8 cellular contexts compared by ENCODE assay signal in the genomic region with DNA sequence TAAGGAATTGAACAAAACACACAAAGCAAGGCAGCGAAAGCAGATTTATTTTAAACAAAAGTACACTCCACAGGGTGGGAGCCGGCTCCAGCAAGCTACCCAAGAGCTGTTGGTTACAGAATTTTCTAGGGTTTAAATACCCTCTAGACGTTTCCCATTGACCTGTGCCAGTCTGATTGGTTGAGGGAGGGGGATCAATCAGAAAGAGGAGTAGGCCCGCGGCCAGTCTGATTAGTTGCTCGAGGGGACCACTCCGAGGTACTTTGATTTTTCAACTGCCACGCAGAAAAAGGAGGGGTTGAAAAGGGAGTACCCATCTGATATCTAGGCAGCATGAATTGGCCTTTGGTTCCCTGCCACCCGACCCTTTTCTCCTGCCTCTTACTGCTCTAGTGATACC. TPM values are rescaled to one million over a fixed set of nuclear protein-coding genes. Genes with fewer than 3 reads are reported as not detected.
A peak's percentile ranks its signal among the peaks of the same experiment; 100 is the strongest.
DNase-seq lines count a peak whose midpoint lies in the region; ATAC-seq, FAIRE-seq and TF ChIP-seq lines count a peak whose summit lies in the region.

No MANE protein-coding gene starts in this region.

- no peak for FAIRE-seq in kidney (lab: Jason Lieb, UNC)

- peak overlapping the region; percentile 89 for H3K27ac Mint-ChIP-seq in activated CD8-positive, alpha-beta memory T cell treated with anti-CD3 and anti-CD28 coated beads, Interleukin-2, amount 10 ng/mL, durations not matched to agents 7 days and 5 days
- H3K27ac Mint-ChIP-seq in activated T-helper 17 cell treated with anti-CD3 and anti-CD28 coated beads, Interleukin-2, amount 50 U/mL, for 72 hours, result peak overlapping the region; percentile 97

- H3K4me3 ChIP-seq in kidney (ENCODE audit: low read length in 2 of 2) (peak overlapping the region; percentile 87 to 96), thyroid gland (replicated peaks in 1 of 3) (peak overlapping the region; percentile 64 to 93 (median 73))

- no peak for ATAC-seq in activated CD8-positive, alpha-beta memory T cell treated with anti-CD3 and anti-CD28 coated beads, Interleukin-2, amount 10 ng/mL, durations not matched to agents 7 days and 5 days
- no peak for ATAC-seq in activated T-helper 17 cell treated with anti-CD3 and anti-CD28 coated beads, Interleukin-2, amount 50 U/mL, for 72 hours (replicated peaks)
- ATAC-seq in HG03095 (IDR thresholded peaks at IDR 0.05; ENCODE audit: unreplicated experiment), result no peak

- no peak overlapping the region for H3K27ac ChIP-seq in kidney (ENCODE audit: low read depth in 2 of 2, low read length in 2 of 2)
- peak overlapping the region in 2 of 3 donors; percentile 65 to 79 for H3K27ac ChIP-seq in thyroid gland

- H3K36me3 ChIP-seq in kidney (ENCODE audit: control insufficient read depth in 1 of 2, insufficient read depth in 2 of 2, low read length in 2 of 2), result peaks cover 8 to 14% of the 10 kb centered on the region in 2 donors
- H3K36me3 ChIP-seq in thyroid gland, result peaks cover 10 to 16% of the 10 kb centered on the region in 2 donors

- no peaks in the 10 kb centered on the region for H3K9me3 Mint-ChIP-seq in activated CD8-positive, alpha-beta memory T cell treated with anti-CD3 and anti-CD28 coated beads, Interleukin-2, amount 10 ng/mL, durations not matched to agents 7 days and 5 days (ENCODE audit: low read depth)
- H3K9me3 Mint-ChIP-seq in activated T-helper 17 cell treated with anti-CD3 and anti-CD28 coated beads, Interleukin-2, amount 50 U/mL, for 72 hours, result no peaks in the 10 kb centered on the region

- H3K4me1 Mint-ChIP-seq in activated CD8-positive, alpha-beta memory T cell treated with anti-CD3 and anti-CD28 coated beads, Interleukin-2, amount 10 ng/mL, durations not matched to agents 7 days and 5 days, result peaks cover 51% of the 10 kb centered on the region
- peaks cover 21% of the 10 kb centered on the region for H3K4me1 Mint-ChIP-seq in activated T-helper 17 cell treated with anti-CD3 and anti-CD28 coated beads, Interleukin-2, amount 50 U/mL, for 72 hours

- intact Hi-C loops in kidney (cut with DNase I), result no loop called here
- intact Hi-C loops in thyroid gland (cut with DNase I), result no loop called here

- H3K4me1 ChIP-seq in kidney (ENCODE audit: control insufficient read depth in 1 of 2, insufficient read depth in 1 of 2, low read depth in 1 of 2, low read length in 2 of 2), result peaks cover 6 to 8% of the 10 kb centered on the region in 2 donors
- peaks cover 19 to 30% of the 10 kb centered on the region in 2 donors for H3K4me1 ChIP-seq in thyroid gland

- TF ChIP-seq CTCF in kidney (IDR thresholded peaks at IDR 0.05; ENCODE audit: borderline replicate concordance, extremely low read depth, insufficient read depth), result no peak
- no peak for TF ChIP-seq CTCF in thyroid gland (IDR thresholded peaks at IDR 0.05)

- no peaks in the 10 kb centered on the region for H3K27me3 ChIP-seq in thyroid gland

- H3K4me3 Mint-ChIP-seq in activated CD8-positive, alpha-beta memory T cell treated with anti-CD3 and anti-CD28 coated beads, Interleukin-2, amount 10 ng/mL, durations not matched to agents 7 days and 5 days, result peak overlapping the region; percentile 97
- peak overlapping the region; percentile 91 for H3K4me3 Mint-ChIP-seq in activated T-helper 17 cell treated with anti-CD3 and anti-CD28 coated beads, Interleukin-2, amount 50 U/mL, for 72 hours

- TF ChIP-seq POLR2A in thyroid gland (IDR thresholded peaks at IDR 0.05), result no peak

- DNase-seq in activated CD8-positive, alpha-beta memory T cell treated with anti-CD3 and anti-CD28 coated beads, Interleukin-2, amount 10 ng/mL, durations not matched to agents 7 days and 5 days, result no peak
- DNase-seq in activated CD8-positive, alpha-beta memory T cell treated with anti-CD3 and anti-CD28 coated beads, Interleukin-2, amount 50 U/mL, for 48 hours, result no peak
- no peak for DNase-seq in kidney
- no peak for DNase-seq in thyroid gland
- DNase-seq in UCSD-AML1 (lab: John Stamatoyannopoulos, UW; ENCODE audit: unreplicated experiment), result no peak
- no peak for DNase-seq in hippocampal formation (lab: John Stamatoyannopoulos, UW)

- peaks cover 7% of the 10 kb centered on the region for H3K27me3 Mint-ChIP-seq in activated CD8-positive, alpha-beta memory T cell treated with anti-CD3 and anti-CD28 coated beads, Interleukin-2, amount 10 ng/mL, durations not matched to agents 7 days and 5 days
- H3K27me3 Mint-ChIP-seq in activated T-helper 17 cell treated with anti-CD3 and anti-CD28 coated beads, Interleukin-2, amount 50 U/mL, for 72 hours, result peaks cover 5% of the 10 kb centered on the region

- peaks cover 32% of the 10 kb centered on the region for H3K36me3 Mint-ChIP-seq in activated CD8-positive, alpha-beta memory T cell treated with anti-CD3 and anti-CD28 coated beads, Interleukin-2, amount 10 ng/mL, durations not matched to agents 7 days and 5 days
- H3K36me3 Mint-ChIP-seq in activated T-helper 17 cell treated with anti-CD3 and anti-CD28 coated beads, Interleukin-2, amount 50 U/mL, for 72 hours (ENCODE audit: low read depth), result peaks cover 50% of the 10 kb centered on the region

- CTCF ChIA-PET in activated CD8-positive, alpha-beta memory T cell treated with anti-CD3 and anti-CD28 coated beads, Interleukin-2, amount 10 ng/mL, durations not matched to agents 7 days and 5 days (lab: Charles Lee), result interaction anchor here (2.1 kb wide), 1 partner anchor 59 kb away, joined by 11 read pairs; a partner anchor contains a TSS

- H3K9ac ChIP-seq in kidney (ENCODE audit: low read length in 2 of 2), result peak overlapping the region; percentile 34 to 87

- H3K9me3 ChIP-seq in kidney (ENCODE audit: control insufficient read depth in 1 of 2, low read length in 2 of 2), result no peaks in the 10 kb centered on the region
- no peaks in the 10 kb centered on the region for H3K9me3 ChIP-seq in thyroid gland

- WGBS in thyroid gland, 2 donors, result 24 to 40% methylated on average over 9 of the region's 9 CpGs

RNA-seq across cellular contexts. Expression of a gene that starts 1.0 kb away (rescaled TPM):
- total RNA-seq in activated CD8-positive, alpha-beta memory T cell treated with anti-CD3 and anti-CD28 coated beads, Interleukin-2, amount 10 ng/mL, durations not matched to agents 7 days and 5 days, result 10 to 100 TPM; 50.1 to 55.9 TPM
- 10 to 100 TPM; 25.4 to 60.3 TPM for total RNA-seq in activated T-helper 17 cell treated with anti-CD3 and anti-CD28 coated beads, Interleukin-2, amount 50 U/mL, for 72 hours
- total RNA-seq in kidney (33.0 TPM), thyroid gland (10 to 100 TPM; 54.5 to 82.6 (median 76.5) TPM)
- 80.6 TPM for polyA plus RNA-seq in kidney (ENCODE audit: insufficient read depth, low read depth, low replicate concordance)

RNA-seq across cellular contexts. Expression of a gene that starts 59.9 kb away (rescaled TPM):
- total RNA-seq in activated CD8-positive, alpha-beta memory T cell treated with anti-CD3 and anti-CD28 coated beads, Interleukin-2, amount 10 ng/mL, durations not matched to agents 7 days and 5 days, result 10 to 100 TPM; 91.0 to 97.0 TPM
- total RNA-seq in activated T-helper 17 cell treated with anti-CD3 and anti-CD28 coated beads, Interleukin-2, amount 50 U/mL, for 72 hours, result 10 to 100 TPM; 42.3 to 80.3 TPM
- total RNA-seq in kidney (132 TPM), thyroid gland (100 to 1,000 TPM; 169 to 300 (median 231) TPM)
- polyA plus RNA-seq in kidney (ENCODE audit: insufficient read depth, low read depth, low replicate concordance), result 157 TPM

Comparison
In these comparisons a context has a peak if more than half of its experiments do, and no peak if none do; other contexts are left out.
1. H3K27ac ChIP-seq: peak in thyroid gland (2 of 3); none in kidney (0 of 2).